Comparison of ENCODE assay signal across 8 cellular contexts in genomic region chr1:172746091-172746949, GRCh38.
DNase-seq lines count a peak whose midpoint lies in the region; ATAC-seq and TF ChIP-seq lines count a peak whose summit lies in the region.

No MANE protein-coding gene starts in this region.

- DNase-seq in EL (peak; percentile 98), GM20000 (ENCODE audit: low spot score) (peak; percentile 62), T follicular helper cell (ENCODE audit: low read depth) (peak; percentile 12), epithelial cell of esophagus (ENCODE audit: low read depth) (peak; percentile 94), osteoblast (ENCODE audit: insufficient read length, low spot score, missing footprints) (peak; percentile 95), glutamatergic neuron (no peak), A673 (ENCODE audit: low spot score) (no peak)

- CTCF ChIA-PET in A673 (lab: Charles Lee) = no interaction called here

- no peaks in the 10 kb centered on the region for H3K79me2 ChIP-seq in osteoblast (ENCODE audit: insufficient read depth, low read length)

- TF ChIP-seq CTCF in GM20000 (IDR thresholded peaks at IDR 0.05; ENCODE audit: extremely low read depth, missing control alignments) (no peak), epithelial cell of esophagus (IDR thresholded peaks at IDR 0.05; ENCODE audit: insufficient read depth, low read depth, low read length, missing control alignments) (no peak), osteoblast (IDR thresholded peaks at IDR 0.05; ENCODE audit: extremely low read depth, low read depth, low read length) (no peak), glutamatergic neuron (IDR thresholded peaks at IDR 0.05; ENCODE audit: partially characterized antibody, unreplicated experiment) (no peak), A673 (conservative IDR thresholded peaks at IDR 0.05; ENCODE audit: low read depth, low read length) (no peak)

- no peak overlapping the region for H3K27ac Mint-ChIP-seq in glutamatergic neuron (ENCODE audit: unreplicated experiment)

- ATAC-seq in HG03521 (IDR thresholded peaks at IDR 0.05; ENCODE audit: unreplicated experiment) = peak; percentile 69

- H4K20me1 ChIP-seq in osteoblast (ENCODE audit: insufficient read depth, low read length) = no peaks in the 10 kb centered on the region

- peaks cover 2% of the 10 kb centered on the region for H3K27me3 Mint-ChIP-seq in glutamatergic neuron (ENCODE audit: unreplicated experiment)

- H3K4me3 ChIP-seq in epithelial cell of esophagus (ENCODE audit: low read length) (no peak overlapping the region), osteoblast (ENCODE audit: insufficient read depth, low read length) (peak overlapping the region; percentile 32), A673 (ENCODE audit: low read depth, low read length, poor library complexity, severe bottlenecking) (no peak overlapping the region)

- no peaks in the 10 kb centered on the region for H3K36me3 Mint-ChIP-seq in glutamatergic neuron (ENCODE audit: unreplicated experiment)

- no peak overlapping the region for H3K4me3 Mint-ChIP-seq in glutamatergic neuron (ENCODE audit: unreplicated experiment)

- peak overlapping the region; percentile 78 for H3K4me2 ChIP-seq in osteoblast (ENCODE audit: insufficient read depth, low read length)

- no TSS peak for BruUV-seq in A673 (replicated peaks; lab: Mats Ljungman, UMichigan)

- H2AFZ ChIP-seq in osteoblast (ENCODE audit: low read length) = peak overlapping the region; percentile 23

- H3K4me1 ChIP-seq in osteoblast (ENCODE audit: insufficient read depth, low read length) = peaks cover 22% of the 10 kb centered on the region
- no peaks in the 10 kb centered on the region for H3K4me1 ChIP-seq in A673 (ENCODE audit: insufficient read depth, low read length, poor library complexity, severe bottlenecking)

- H3K36me3 ChIP-seq in osteoblast (ENCODE audit: insufficient read depth, low read length) = no peaks in the 10 kb centered on the region
- H3K36me3 ChIP-seq in A673 (ENCODE audit: insufficient read depth, low read length, poor library complexity, severe bottlenecking) = no peaks in the 10 kb centered on the region

- no peaks in the 10 kb centered on the region for H3K4me1 Mint-ChIP-seq in glutamatergic neuron (ENCODE audit: low read depth, unreplicated experiment)

- intact Hi-C loops in A673 (cut with micrococcal nuclease; ENCODE audit: unreplicated experiment) = loop anchor here (5.0 to 10.0 kb wide), 2 partner anchors 1078 to 1996 kb away; partner anchors contain the start of genes CENPL and DARS2

- no peaks in the 10 kb centered on the region for H3K9me3 Mint-ChIP-seq in glutamatergic neuron (ENCODE audit: unreplicated experiment)

- POLR2A ChIA-PET in A673 (lab: Charles Lee; ENCODE audit: low non-redundant PET) = no interaction called here

- H3K27me3 ChIP-seq in osteoblast (ENCODE audit: insufficient read depth, low read length) (peaks cover 14% of the 10 kb centered on the region), A673 (replicated peaks; ENCODE audit: insufficient read depth, low read depth, low read length, poor library complexity) (no peaks in the 10 kb centered on the region)

- H3K9me3 ChIP-seq in osteoblast (ENCODE audit: low read depth, low read length) (no peaks in the 10 kb centered on the region), A673 (ENCODE audit: low read depth, low read length, poor library complexity, severe bottlenecking) (no peaks in the 10 kb centered on the region)

- H3K27ac ChIP-seq in osteoblast (ENCODE audit: low read depth, low read length) = peak overlapping the region; percentile 67
- no peak overlapping the region for H3K27ac ChIP-seq in A673 (ENCODE audit: low read depth, low read length, poor library complexity, severe bottlenecking)

Comparison
In these comparisons a context has a peak if more than half of its experiments do, and no peak if none do; other contexts are left out.
1. DNase-seq: peak in EL (single experiment), GM20000 (single experiment), T follicular helper cell (single experiment), epithelial cell of esophagus (single experiment) and osteoblast (single experiment); none in glutamatergic neuron (single experiment) and A673 (single experiment).